In genomic region chr3:127590593-127591477, GRCh38 we compare ENCODE assay signal across 8 cellular contexts.
A peak's percentile ranks its signal among the peaks of the same experiment; 100 is the strongest.
DNase-seq lines count a peak whose midpoint lies in the region; ATAC-seq lines count a peak whose summit lies in the region.

TPRA1 (minus strand) TSS chr3:127590733; CDS start chr3:127580146, 10,587 bp downstream.

- H3K27ac ChIP-seq in BLaER1 = peak within 1 kb of the TSS; percentile 94
- H3K27ac ChIP-seq in cingulate gyrus (ENCODE audit: low read depth, low read length) = peak within 1 kb of the TSS; percentile 85

- peaks cover 22% of the 10 kb centered on the region for H3K36me3 ChIP-seq in BLaER1

- peak within 1 kb of the TSS; percentile 95 for H3K9ac ChIP-seq in BLaER1

- DNase-seq in GM19238 (ENCODE audit: insufficient read length, low spot score) (peak; percentile 96), NCI-H510A treated with DMSO at 0.1 percent for 48 hours (lab: John Stamatoyannopoulos, UW) (peak; percentile 83), kidney tubule cell (ENCODE audit: low spot score) (peak; percentile 99)
- DNase-seq in activated CD4-positive, alpha-beta T cell treated with anti-CD3 and anti-CD28 coated beads for 4 hours = peak; percentile 80 to 82
- DNase-seq in stimulated activated CD4-positive, alpha-beta T cell treated with anti-CD3 and anti-CD28 coated beads, Interleukin-1b, Interleukin-23, amount 100 ng/mL, for 24 hours (ENCODE audit: low read depth in 4 of 4, low spot score in 1 of 4) = peak; percentile 38 to 73 (median 62)

- H3K9me3 ChIP-seq in BLaER1 = no peaks in the 10 kb centered on the region

- H3K27me3 ChIP-seq in BLaER1 = no peaks in the 10 kb centered on the region

- peaks cover 39% of the 10 kb centered on the region for H3K4me1 ChIP-seq in BLaER1

- peak within 1 kb of the TSS; percentile 99 for H3K4me3 ChIP-seq in BLaER1

- peak within 1 kb of the TSS; percentile 100 for H3K4me2 ChIP-seq in BLaER1

- H4K20me1 ChIP-seq in BLaER1 = peaks cover 46% of the 10 kb centered on the region

- ATAC-seq in HG03442 (IDR thresholded peaks at IDR 0.05; ENCODE audit: unreplicated experiment) = peak; percentile 72

Comparison
In these comparisons a context has a peak if more than half of its experiments do, and no peak if none do; other contexts are left out.
1. Peak in every context shown above with its lines: DNase-seq, ATAC-seq, H3K4me3 ChIP-seq and H3K27ac ChIP-seq.